Comparison of ENCODE assay signal across 1 cellular context in the genomic region with DNA sequence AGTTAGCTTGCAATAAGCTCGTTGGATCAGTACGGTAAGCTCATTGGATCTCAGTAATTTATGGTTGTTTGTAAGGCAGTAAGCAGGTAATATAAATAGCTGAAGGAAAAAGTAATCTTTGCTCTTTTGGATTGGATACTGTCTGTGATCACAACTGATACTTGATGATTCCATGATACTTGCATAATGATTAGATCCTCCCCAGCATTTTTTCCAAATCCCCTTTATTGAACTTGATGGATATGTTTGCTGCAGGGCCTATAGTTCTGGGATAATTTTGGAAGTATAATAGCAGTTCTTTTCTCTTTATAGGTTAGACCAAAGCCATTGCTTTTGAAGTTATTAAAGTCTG.
TF ChIP-seq lines count a peak whose summit lies in the region.

No MANE protein-coding gene starts in this region.

TF ChIP-seq in GM23338, 12 proteins besides CTCF, POLR2A, EP300 and RAD21 (continued from another document):
- TF ChIP-seq, protein P1, sequence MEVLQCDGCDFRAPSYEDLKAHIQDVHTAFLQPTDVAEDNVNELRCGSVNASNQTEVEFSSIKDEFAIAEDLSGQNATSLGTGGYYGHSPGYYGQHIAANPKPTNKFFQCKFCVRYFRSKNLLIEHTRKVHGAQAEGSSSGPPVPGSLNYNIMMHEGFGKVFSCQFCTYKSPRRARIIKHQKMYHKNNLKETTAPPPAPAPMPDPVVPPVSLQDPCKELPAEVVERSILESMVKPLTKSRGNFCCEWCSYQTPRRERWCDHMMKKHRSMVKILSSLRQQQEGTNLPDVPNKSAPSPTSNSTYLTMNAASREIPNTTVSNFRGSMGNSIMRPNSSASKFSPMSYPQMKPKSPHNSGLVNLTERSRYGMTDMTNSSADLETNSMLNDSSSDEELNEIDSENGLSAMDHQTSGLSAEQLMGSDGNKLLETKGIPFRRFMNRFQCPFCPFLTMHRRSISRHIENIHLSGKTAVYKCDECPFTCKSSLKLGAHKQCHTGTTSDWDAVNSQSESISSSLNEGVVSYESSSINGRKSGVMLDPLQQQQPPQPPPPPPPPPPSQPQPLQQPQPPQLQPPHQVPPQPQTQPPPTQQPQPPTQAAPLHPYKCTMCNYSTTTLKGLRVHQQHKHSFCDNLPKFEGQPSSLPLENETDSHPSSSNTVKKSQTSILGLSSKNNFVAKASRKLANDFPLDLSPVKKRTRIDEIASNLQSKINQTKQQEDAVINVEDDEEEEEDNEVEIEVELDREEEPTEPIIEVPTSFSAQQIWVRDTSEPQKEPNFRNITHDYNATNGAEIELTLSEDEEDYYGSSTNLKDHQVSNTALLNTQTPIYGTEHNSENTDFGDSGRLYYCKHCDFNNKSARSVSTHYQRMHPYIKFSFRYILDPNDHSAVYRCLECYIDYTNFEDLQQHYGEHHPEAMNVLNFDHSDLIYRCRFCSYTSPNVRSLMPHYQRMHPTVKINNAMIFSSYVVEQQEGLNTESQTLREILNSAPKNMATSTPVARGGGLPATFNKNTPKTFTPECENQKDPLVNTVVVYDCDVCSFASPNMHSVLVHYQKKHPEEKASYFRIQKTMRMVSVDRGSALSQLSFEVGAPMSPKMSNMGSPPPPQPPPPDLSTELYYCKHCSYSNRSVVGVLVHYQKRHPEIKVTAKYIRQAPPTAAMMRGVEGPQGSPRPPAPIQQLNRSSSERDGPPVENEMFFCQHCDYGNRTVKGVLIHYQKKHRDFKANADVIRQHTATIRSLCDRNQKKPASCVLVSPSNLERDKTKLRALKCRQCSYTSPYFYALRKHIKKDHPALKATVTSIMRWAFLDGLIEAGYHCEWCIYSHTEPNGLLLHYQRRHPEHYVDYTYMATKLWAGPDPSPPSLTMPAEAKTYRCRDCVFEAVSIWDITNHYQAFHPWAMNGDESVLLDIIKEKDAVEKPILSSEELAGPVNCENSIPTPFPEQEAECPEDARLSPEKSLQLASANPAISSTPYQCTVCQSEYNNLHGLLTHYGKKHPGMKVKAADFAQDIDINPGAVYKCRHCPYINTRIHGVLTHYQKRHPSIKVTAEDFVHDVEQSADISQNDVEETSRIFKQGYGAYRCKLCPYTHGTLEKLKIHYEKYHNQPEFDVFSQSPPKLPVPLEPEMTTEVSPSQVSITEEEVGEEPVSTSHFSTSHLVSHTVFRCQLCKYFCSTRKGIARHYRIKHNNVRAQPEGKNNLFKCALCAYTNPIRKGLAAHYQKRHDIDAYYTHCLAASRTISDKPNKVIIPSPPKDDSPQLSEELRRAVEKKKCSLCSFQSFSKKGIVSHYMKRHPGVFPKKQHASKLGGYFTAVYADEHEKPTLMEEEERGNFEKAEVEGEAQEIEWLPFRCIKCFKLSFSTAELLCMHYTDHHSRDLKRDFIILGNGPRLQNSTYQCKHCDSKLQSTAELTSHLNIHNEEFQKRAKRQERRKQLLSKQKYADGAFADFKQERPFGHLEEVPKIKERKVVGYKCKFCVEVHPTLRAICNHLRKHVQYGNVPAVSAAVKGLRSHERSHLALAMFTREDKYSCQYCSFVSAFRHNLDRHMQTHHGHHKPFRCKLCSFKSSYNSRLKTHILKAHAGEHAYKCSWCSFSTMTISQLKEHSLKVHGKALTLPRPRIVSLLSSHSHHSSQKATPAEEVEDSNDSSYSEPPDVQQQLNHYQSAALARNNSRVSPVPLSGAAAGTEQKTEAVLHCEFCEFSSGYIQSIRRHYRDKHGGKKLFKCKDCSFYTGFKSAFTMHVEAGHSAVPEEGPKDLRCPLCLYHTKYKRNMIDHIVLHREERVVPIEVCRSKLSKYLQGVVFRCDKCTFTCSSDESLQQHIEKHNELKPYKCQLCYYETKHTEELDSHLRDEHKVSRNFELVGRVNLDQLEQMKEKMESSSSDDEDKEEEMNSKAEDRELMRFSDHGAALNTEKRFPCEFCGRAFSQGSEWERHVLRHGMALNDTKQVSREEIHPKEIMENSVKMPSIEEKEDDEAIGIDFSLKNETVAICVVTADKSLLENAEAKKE (CRISPR knock-in tag; IDR thresholded peaks at IDR 0.05) = no peak
